In genomic region chr6:22401206-22401605, GRCh38 we compare ENCODE assay signal across 22 cellular contexts.
"Had no signal": no experiment of that assay in that cellular context is flagged by ENCODE, and none has a peak within 500 bp of the region (broad histone marks: within the 10 kb centered on the region; RNA-seq: fewer than 3 reads in every experiment).

No MANE protein-coding gene starts in this region.

- H3K27me3 Mint-ChIP-seq: activated CD4-positive, alpha-beta T cell treated with anti-CD3 and anti-CD28 coated beads, Interleukin-2, amount 10 ng/mL, durations not matched to agents 7 days and 5 days; activated CD8-positive, alpha-beta memory T cell treated with anti-CD3 and anti-CD28 coated beads, Interleukin-2, amount 10 ng/mL, durations not matched to agents 7 days and 5 days; activated CD8-positive, alpha-beta T cell treated with anti-CD3 and anti-CD28 coated beads for 36 hours; stimulated activated naive CD8-positive, alpha-beta T cell treated with anti-CD3 and anti-CD28 coated beads, Interleukin-15, amount 100 ng/mL, for 72 hours; T-cell had no signal

- H3K9me3 Mint-ChIP-seq: activated CD4-positive, alpha-beta T cell treated with anti-CD3 and anti-CD28 coated beads, Interleukin-2, amount 10 ng/mL, durations not matched to agents 7 days and 5 days; activated CD8-positive, alpha-beta T cell treated with anti-CD3 and anti-CD28 coated beads for 36 hours; activated naive CD4-positive, alpha-beta T cell treated with anti-CD3 and anti-CD28 coated beads, Interleukin-2, amount 50 U/mL, for 72 hours; stimulated activated naive CD8-positive, alpha-beta T cell treated with anti-CD3 and anti-CD28 coated beads, Interleukin-15, amount 100 ng/mL, for 72 hours; T-cell had no signal

- H3K4me3 Mint-ChIP-seq: activated CD4-positive, alpha-beta T cell treated with anti-CD3 and anti-CD28 coated beads, Interleukin-2, amount 10 ng/mL, durations not matched to agents 7 days and 5 days; activated CD8-positive, alpha-beta memory T cell treated with anti-CD3 and anti-CD28 coated beads, Interleukin-2, amount 10 ng/mL, durations not matched to agents 7 days and 5 days; activated CD8-positive, alpha-beta T cell treated with anti-CD3 and anti-CD28 coated beads for 36 hours; stimulated activated effector memory CD8-positive, alpha-beta T cell treated with anti-CD3 and anti-CD28 coated beads, Interleukin-12 subunit alpha, Interleukin-12 subunit beta, amount 100 ng/mL, for 72 hours; stimulated activated naive CD8-positive, alpha-beta T cell treated with anti-CD3 and anti-CD28 coated beads, Interleukin-15, amount 100 ng/mL, for 72 hours; T-cell; T-helper 2 cell treated with Interferon-gamma antibody and Interleukin-4, amounts not matched to agents 5 μg/mL and 100 μg/mL, for 36 hours had no signal

- DNase-seq: activated CD4-positive, alpha-beta T cell treated with anti-CD3 and anti-CD28 coated beads, Interleukin-2, amount 10 ng/mL, durations not matched to agents 7 days and 5 days; activated CD4-positive, CD25-positive, alpha-beta regulatory T cell treated with anti-CD3 and anti-CD28 coated beads, Interleukin-2, amount 50 U/mL, for 72 hours; activated CD8-positive, alpha-beta memory T cell treated with anti-CD3 and anti-CD28 coated beads, Interleukin-2, amount 10 ng/mL, durations not matched to agents 7 days and 5 days; activated CD8-positive, alpha-beta T cell treated with anti-CD3 and anti-CD28 coated beads for 36 hours; activated T-cell treated with anti-CD3 and anti-CD28 coated beads for 4 hours; adrenal gland; cerebellar nuclear complex; foreskin melanocyte; left ventricle myocardium superior; right lobe of liver; small intestine; stimulated activated CD4-positive, alpha-beta T cell treated with anti-CD3 and anti-CD28 coated beads, Interleukin-2, amount 100 ng/mL, for 24 hours; stimulated activated naive CD8-positive, alpha-beta T cell treated with anti-CD3 and anti-CD28 coated beads, Interleukin-15, amount 100 ng/mL, for 72 hours; T-cell; tibial artery; WERI-Rb-1 had no signal

- H3K27ac ChIP-seq: adrenal gland, ascending aorta, coronary artery, parathyroid adenoma, right lobe of liver, tibial artery, WERI-Rb-1 had no signal

- H3K79me2 ChIP-seq: parathyroid adenoma had no signal

- H3K9me3 ChIP-seq: adrenal gland, ascending aorta, right lobe of liver, tibial artery had no signal

- H3K4me1 Mint-ChIP-seq: activated CD4-positive, alpha-beta T cell treated with anti-CD3 and anti-CD28 coated beads, Interleukin-2, amount 10 ng/mL, durations not matched to agents 7 days and 5 days; activated CD8-positive, alpha-beta memory T cell treated with anti-CD3 and anti-CD28 coated beads, Interleukin-2, amount 10 ng/mL, durations not matched to agents 7 days and 5 days; stimulated activated effector memory CD8-positive, alpha-beta T cell treated with anti-CD3 and anti-CD28 coated beads, Interleukin-12 subunit alpha, Interleukin-12 subunit beta, amount 100 ng/mL, for 72 hours; stimulated activated naive CD8-positive, alpha-beta T cell treated with anti-CD3 and anti-CD28 coated beads, Interleukin-15, amount 100 ng/mL, for 72 hours; T-cell had no signal

- H3K36me3 Mint-ChIP-seq: activated CD8-positive, alpha-beta memory T cell treated with anti-CD3 and anti-CD28 coated beads, Interleukin-2, amount 10 ng/mL, durations not matched to agents 7 days and 5 days; activated naive CD4-positive, alpha-beta T cell treated with anti-CD3 and anti-CD28 coated beads, Interleukin-2, amount 50 U/mL, for 72 hours; stimulated activated effector memory CD8-positive, alpha-beta T cell treated with anti-CD3 and anti-CD28 coated beads, Interleukin-12 subunit alpha, Interleukin-12 subunit beta, amount 100 ng/mL, for 72 hours; T-cell had no signal

- H3K27ac Mint-ChIP-seq: activated CD4-positive, alpha-beta T cell treated with anti-CD3 and anti-CD28 coated beads, Interleukin-2, amount 10 ng/mL, durations not matched to agents 7 days and 5 days; activated CD8-positive, alpha-beta memory T cell treated with anti-CD3 and anti-CD28 coated beads, Interleukin-2, amount 10 ng/mL, durations not matched to agents 7 days and 5 days; activated CD8-positive, alpha-beta T cell treated with anti-CD3 and anti-CD28 coated beads for 36 hours; activated naive CD4-positive, alpha-beta T cell treated with anti-CD3 and anti-CD28 coated beads, Interleukin-2, amount 50 U/mL, for 72 hours; stimulated activated effector memory CD8-positive, alpha-beta T cell treated with anti-CD3 and anti-CD28 coated beads, Interleukin-12 subunit alpha, Interleukin-12 subunit beta, amount 100 ng/mL, for 72 hours; stimulated activated naive CD8-positive, alpha-beta T cell treated with anti-CD3 and anti-CD28 coated beads, Interleukin-15, amount 100 ng/mL, for 72 hours; T-cell; T-helper 2 cell treated with Interferon-gamma antibody and Interleukin-4, amounts not matched to agents 5 μg/mL and 100 μg/mL, for 36 hours had no signal

- H2AFZ ChIP-seq: parathyroid adenoma had no signal

- H3K36me3 ChIP-seq: adrenal gland, ascending aorta, right lobe of liver, tibial artery, WERI-Rb-1 had no signal

- H3K27me3 ChIP-seq: adrenal gland, ascending aorta, right lobe of liver, tibial artery had no signal

- H3K4me1 ChIP-seq: adrenal gland, ascending aorta, parathyroid adenoma, right lobe of liver, tibial artery had no signal

- H3K4me3 ChIP-seq: adrenal gland, ascending aorta, coronary artery, right lobe of liver, tibial artery had no signal
